ENCODE assay signal across 11 cellular contexts in genomic region chr5:59206132-59206581, GRCh38.
DNase-seq lines count a peak whose midpoint lies in the region; ATAC-seq and TF ChIP-seq lines count a peak whose summit lies in the region.
"Had no signal": no experiment of that assay in that cellular context is flagged by ENCODE, and none has a peak within 500 bp of the region (broad histone marks: within the 10 kb centered on the region; RNA-seq: fewer than 3 reads in every experiment).

No MANE protein-coding gene starts in this region.

- TF ChIP-seq CTCF in esophagus muscularis mucosa (IDR thresholded peaks at IDR 0.05) (no peak), mesothelial cell of epicardium (IDR thresholded peaks at IDR 0.05; ENCODE audit: unreplicated experiment) (no peak), upper lobe of right lung (IDR thresholded peaks at IDR 0.05) (no peak)

- H3K4me3 Mint-ChIP-seq in mesothelial cell of epicardium, result no peak overlapping the region
- no peak overlapping the region for H3K4me3 Mint-ChIP-seq in CD4-positive, alpha-beta memory T cell

- peak overlapping the region; percentile 26 for H3K27ac Mint-ChIP-seq in mesothelial cell of epicardium
- no peak overlapping the region for H3K27ac Mint-ChIP-seq in CD4-positive, alpha-beta memory T cell

- intact Hi-C loops in esophagus muscularis mucosa (cut with DNase I) (no loop called here), upper lobe of right lung (cut with DNase I) (no loop called here)
- intact Hi-C loops in CD4-positive, alpha-beta memory T cell (cut with micrococcal nuclease), result no loop called here

- peaks cover 3% of the 10 kb centered on the region for H3K9me3 Mint-ChIP-seq in mesothelial cell of epicardium
- H3K9me3 Mint-ChIP-seq in CD4-positive, alpha-beta memory T cell, result no peaks in the 10 kb centered on the region

- CTCF ChIA-PET in CD4-positive, alpha-beta memory T cell (lab: Charles Lee; ENCODE audit: partially characterized antibody), result no interaction called here

- no peaks in the 10 kb centered on the region for H3K27me3 Mint-ChIP-seq in mesothelial cell of epicardium (ENCODE audit: low read depth)
- H3K27me3 Mint-ChIP-seq in CD4-positive, alpha-beta memory T cell, result peaks cover 5 to 6% of the 10 kb centered on the region in 2 donors

- peak overlapping the region; percentile 60 to 69 (median 64) for H3K27ac ChIP-seq in esophagus muscularis mucosa (replicated peaks in 1 of 4)
- no peak overlapping the region for H3K27ac ChIP-seq in upper lobe of right lung
- no peak overlapping the region for H3K27ac ChIP-seq in CD4-positive, alpha-beta memory T cell (ENCODE audit: low read depth, low read length)
- H3K27ac ChIP-seq: adrenal gland, right lobe of liver had no signal

- H3K27me3 ChIP-seq in esophagus muscularis mucosa, result no peaks in the 10 kb centered on the region
- no peaks in the 10 kb centered on the region for H3K27me3 ChIP-seq in upper lobe of right lung
- H3K27me3 ChIP-seq in CD4-positive, alpha-beta memory T cell (ENCODE audit: insufficient read depth, low read length), result no peaks in the 10 kb centered on the region
- H3K27me3 ChIP-seq: adrenal gland, right lobe of liver had no signal

- no peak for ATAC-seq in upper lobe of right lung
- ATAC-seq in GM19397 (IDR thresholded peaks at IDR 0.05; ENCODE audit: unreplicated experiment), result no peak
- ATAC-seq: right lobe of liver had no signal

- peak; percentile 74 for DNase-seq in A172 (ENCODE audit: low spot score)
- peak; percentile 38 for DNase-seq in OCI-M1 (lab: John Stamatoyannopoulos, UW)
- no peak for DNase-seq in esophagus muscularis mucosa (ENCODE audit: extremely low spot score)
- DNase-seq in mesothelial cell of epicardium (ENCODE audit: low spot score in 2 of 2, unreplicated experiment in 2 of 2), result no peak
- DNase-seq in upper lobe of right lung, result no peak
- DNase-seq in CD4-positive, alpha-beta memory T cell, result no peak
- no peak for DNase-seq in DMS79 (lab: John Stamatoyannopoulos, UW)
- DNase-seq: adrenal gland, NCI-H1417, right lobe of liver had no signal

- H3K4me1 Mint-ChIP-seq in mesothelial cell of epicardium, result peaks cover 30% of the 10 kb centered on the region
- H3K4me1 Mint-ChIP-seq in CD4-positive, alpha-beta memory T cell, result no peaks in the 10 kb centered on the region

- TF ChIP-seq EP300 in esophagus muscularis mucosa (IDR thresholded peaks at IDR 0.05), result no peak

- peaks cover 8% of the 10 kb centered on the region for H3K36me3 Mint-ChIP-seq in mesothelial cell of epicardium
- H3K36me3 Mint-ChIP-seq in CD4-positive, alpha-beta memory T cell, result no peaks in the 10 kb centered on the region

- H3K9me3 ChIP-seq in esophagus muscularis mucosa (no peaks in the 10 kb centered on the region), upper lobe of right lung (no peaks in the 10 kb centered on the region)
- H3K9me3 ChIP-seq in CD4-positive, alpha-beta memory T cell (ENCODE audit: control insufficient read depth in 1 of 2, low read length in 2 of 2), result no peaks in the 10 kb centered on the region
- H3K9me3 ChIP-seq: adrenal gland, right lobe of liver had no signal

- H3K4me1 ChIP-seq in esophagus muscularis mucosa (peaks cover 16 to 60% (median 59%) of the 10 kb centered on the region in 4 donors), upper lobe of right lung (no peaks in the 10 kb centered on the region)
- no peaks in the 10 kb centered on the region for H3K4me1 ChIP-seq in CD4-positive, alpha-beta memory T cell (ENCODE audit: insufficient read depth, low read length)
- H3K4me1 ChIP-seq: adrenal gland, right lobe of liver had no signal

- H3K36me3 ChIP-seq in esophagus muscularis mucosa, result no peaks in the 10 kb centered on the region
- H3K36me3 ChIP-seq in upper lobe of right lung, result no peaks in the 10 kb centered on the region
- no peaks in the 10 kb centered on the region for H3K36me3 ChIP-seq in CD4-positive, alpha-beta memory T cell (ENCODE audit: insufficient read depth, low read length)
- H3K36me3 ChIP-seq: adrenal gland, right lobe of liver had no signal

- TF ChIP-seq POLR2A in esophagus muscularis mucosa (IDR thresholded peaks at IDR 0.05; ENCODE audit: low read depth), result no peak

- WGBS in esophagus muscularis mucosa, result 27% methylated on average over 1 of the region's 1 CpG

- H3K4me3 ChIP-seq in esophagus muscularis mucosa, result no peak overlapping the region
- H3K4me3 ChIP-seq in upper lobe of right lung, result no peak overlapping the region
- no peak overlapping the region for H3K4me3 ChIP-seq in CD4-positive, alpha-beta memory T cell (ENCODE audit: low read length in 2 of 2)
- H3K4me3 ChIP-seq: adrenal gland, right lobe of liver had no signal

- POLR2A ChIA-PET in CD4-positive, alpha-beta memory T cell (lab: Charles Lee; ENCODE audit: partially characterized antibody), result no interaction called here

Comparison
In these comparisons a context has a peak if more than half of its experiments do, and no peak if none do; other contexts are left out.
1. DNase-seq: peak in A172 (single experiment) and OCI-M1 (single experiment); none in esophagus muscularis mucosa (single experiment), mesothelial cell of epicardium (0 of 2), upper lobe of right lung (single experiment), CD4-positive, alpha-beta memory T cell (0 of 5) and DMS79 (single experiment).
2. H3K27ac ChIP-seq: peak in esophagus muscularis mucosa (4 of 4); none in upper lobe of right lung (single experiment) and CD4-positive, alpha-beta memory T cell (single experiment).